In genomic region chr9:722388-722980, GRCh38 we compare ENCODE assay signal across 13 cellular contexts.
"Had no signal": no experiment of that assay in that cellular context is flagged by ENCODE, and none has a peak within 500 bp of the region (broad histone marks: within the 10 kb centered on the region; RNA-seq: fewer than 3 reads in every experiment).

No MANE protein-coding gene starts in this region.

- H3K4me1 Mint-ChIP-seq: activated CD4-positive, alpha-beta T cell treated with anti-CD3 and anti-CD28 coated beads for 36 hours; stimulated activated effector memory CD8-positive, alpha-beta T cell treated with anti-CD3 and anti-CD28 coated beads, Interleukin-12 subunit alpha, Interleukin-12 subunit beta, amount 100 ng/mL, for 72 hours had no signal

- H2AFZ ChIP-seq: hepatocyte had no signal

- ATAC-seq: activated CD4-positive, alpha-beta T cell treated with anti-CD3 and anti-CD28 coated beads for 36 hours; activated CD8-positive, alpha-beta T cell treated with anti-CD3 and anti-CD28 coated beads, Interleukin-2, amount 10 ng/mL, durations not matched to agents 7 days and 5 days; left ventricle myocardium superior; stimulated activated effector memory CD8-positive, alpha-beta T cell treated with anti-CD3 and anti-CD28 coated beads, Interleukin-12 subunit alpha, Interleukin-12 subunit beta, amount 100 ng/mL, for 72 hours had no signal

- H3K9me3 Mint-ChIP-seq: activated naive CD8-positive, alpha-beta T cell treated with anti-CD3 and anti-CD28 coated beads for 36 hours; stimulated activated effector memory CD8-positive, alpha-beta T cell treated with anti-CD3 and anti-CD28 coated beads, Interleukin-12 subunit alpha, Interleukin-12 subunit beta, amount 100 ng/mL, for 72 hours had no signal

- H3K27ac ChIP-seq: hepatocyte, WERI-Rb-1 had no signal

- H3K27ac Mint-ChIP-seq: activated CD4-positive, alpha-beta T cell treated with anti-CD3 and anti-CD28 coated beads for 36 hours; activated CD8-positive, alpha-beta T cell treated with anti-CD3 and anti-CD28 coated beads, Interleukin-2, amount 10 ng/mL, durations not matched to agents 7 days and 5 days; activated naive CD8-positive, alpha-beta T cell treated with anti-CD3 and anti-CD28 coated beads for 36 hours; stimulated activated effector memory CD8-positive, alpha-beta T cell treated with anti-CD3 and anti-CD28 coated beads, Interleukin-12 subunit alpha, Interleukin-12 subunit beta, amount 100 ng/mL, for 72 hours had no signal

- H3K36me3 Mint-ChIP-seq: activated naive CD8-positive, alpha-beta T cell treated with anti-CD3 and anti-CD28 coated beads for 36 hours; stimulated activated effector memory CD8-positive, alpha-beta T cell treated with anti-CD3 and anti-CD28 coated beads, Interleukin-12 subunit alpha, Interleukin-12 subunit beta, amount 100 ng/mL, for 72 hours had no signal

- H3K4me3 Mint-ChIP-seq: activated CD4-positive, alpha-beta T cell treated with anti-CD3 and anti-CD28 coated beads for 36 hours; activated CD8-positive, alpha-beta T cell treated with anti-CD3 and anti-CD28 coated beads, Interleukin-2, amount 10 ng/mL, durations not matched to agents 7 days and 5 days; activated naive CD8-positive, alpha-beta T cell treated with anti-CD3 and anti-CD28 coated beads for 36 hours; stimulated activated effector memory CD8-positive, alpha-beta T cell treated with anti-CD3 and anti-CD28 coated beads, Interleukin-12 subunit alpha, Interleukin-12 subunit beta, amount 100 ng/mL, for 72 hours had no signal

- H3K36me3 ChIP-seq: WERI-Rb-1 had no signal

- H3K27me3 ChIP-seq: hepatocyte, transverse colon had no signal

- H3K27me3 Mint-ChIP-seq: activated naive CD8-positive, alpha-beta T cell treated with anti-CD3 and anti-CD28 coated beads for 36 hours had no signal

- H3K4me3 ChIP-seq: hepatocyte, transverse colon had no signal

- H3K4me2 ChIP-seq: hepatocyte had no signal

- DNase-seq: activated CD4-positive, alpha-beta T cell treated with anti-CD3 and anti-CD28 coated beads for 36 hours; activated CD8-positive, alpha-beta memory T cell treated with anti-CD3 and anti-CD28 coated beads, Interleukin-2, amount 50 U/mL, for 48 hours; activated CD8-positive, alpha-beta T cell treated with anti-CD3 and anti-CD28 coated beads, Interleukin-2, amount 10 ng/mL, durations not matched to agents 7 days and 5 days; activated naive CD8-positive, alpha-beta T cell treated with anti-CD3 and anti-CD28 coated beads for 36 hours; amygdala; erythroblast; left ventricle myocardium superior; SHP77 treated with DMSO at 0.1 percent for 48 hours; stimulated activated CD4-positive, alpha-beta T cell treated with anti-CD3 and anti-CD28 coated beads, Interleukin-12 subunit alpha, Interleukin-12 subunit beta, amount 100 ng/mL, for 4 hours; transverse colon; WERI-Rb-1 had no signal

- H3K9me3 ChIP-seq: transverse colon had no signal
